3 cellular contexts compared by ENCODE assay signal in genomic region chr17:19133793-19134192, GRCh38. TPM values are rescaled to one million over a fixed set of nuclear protein-coding genes. Genes with fewer than 3 reads are reported as not detected.
"Had no signal": no experiment of that assay in that cellular context is flagged by ENCODE, and none has a peak within 500 bp of the region (broad histone marks: within the 10 kb centered on the region; RNA-seq: fewer than 3 reads in every experiment).

No MANE protein-coding gene starts in this region.

RNA-seq across cellular contexts. Expression of gene GRAPL, which starts 6.4 kb away (rescaled TPM):
- total RNA-seq: bronchial epithelial cell, MCF 10A, RPMI7951 had no signal
